Comparison of ENCODE assay signal across 28 cellular contexts in the genomic region with DNA sequence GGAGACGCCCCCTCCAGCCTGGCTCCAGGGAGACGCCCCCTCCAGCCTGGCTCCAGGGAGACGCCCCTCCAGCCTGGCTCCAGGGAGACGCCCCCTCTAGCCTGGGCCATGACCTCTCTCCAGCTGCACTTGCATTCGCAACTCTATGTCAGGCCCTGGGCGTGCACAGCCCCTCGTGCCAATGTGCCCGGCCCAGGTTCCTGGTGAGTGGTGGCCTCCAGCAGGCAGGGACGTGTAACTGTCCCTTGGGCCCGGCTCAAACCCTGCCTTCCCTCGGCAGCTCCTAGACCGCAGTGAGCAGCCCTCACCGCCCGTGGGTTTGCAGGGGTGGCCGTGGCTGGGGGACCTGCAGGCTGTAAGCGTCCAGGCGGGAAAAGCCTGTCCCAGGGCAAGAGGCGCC. TPM values are rescaled to one million over a fixed set of nuclear protein-coding genes. Genes with fewer than 3 reads are reported as not detected.
"Had no signal": no experiment of that assay in that cellular context is flagged by ENCODE, and none has a peak within 500 bp of the region (broad histone marks: within the 10 kb centered on the region; RNA-seq: fewer than 3 reads in every experiment).

No MANE protein-coding gene starts in this region.

- DNase-seq: activated CD4-positive, alpha-beta T cell treated with anti-CD3 and anti-CD28 coated beads for 4 hours; activated CD4-positive, alpha-beta T cell treated with anti-CD3 and anti-CD28 coated beads, Interleukin-2, amount 50 U/mL, for 48 hours; activated CD4-positive, CD25-positive, alpha-beta regulatory T cell; activated CD8-positive, alpha-beta memory T cell treated with anti-CD3 and anti-CD28 coated beads, Interleukin-2, amount 50 U/mL, for 48 hours; activated naive CD4-positive, alpha-beta T cell; activated T-cell treated with anti-CD3 and anti-CD28 coated beads, Interleukin-2, amount 50 U/mL, for 4 hours; adrenal gland; central memory CD4-positive, alpha-beta T cell; effector memory CD4-positive, alpha-beta T cell; hippocampal formation; mesenchymal stem cell; psoas muscle; stimulated activated CD4-positive, alpha-beta T cell treated with anti-CD3 and anti-CD28 coated beads, Interleukin-4, amount 100 ng/mL, for 24 hours had no signal

- ATAC-seq: pancreas, psoas muscle had no signal

- H3K4me1 ChIP-seq: right atrium auricular region, tibial nerve had no signal

- H3K9me3 ChIP-seq: adrenal gland, esophagus muscularis mucosa, pancreas, psoas muscle, right atrium auricular region, tibial nerve had no signal

- H3K27me3 ChIP-seq: adrenal gland, pancreas, right atrium auricular region, tibial nerve had no signal

- H3K27ac Mint-ChIP-seq: activated naive CD8-positive, alpha-beta T cell; activated T-helper 2 cell treated with anti-CD3 and anti-CD28 coated beads, Interferon-gamma antibody, Interleukin-2, Interleukin-4, amounts not matched to agents 10 μg/mL and 5 μg/mL and 100 μg/mL, durations not matched to agents 14 hours and 24 hours and 36 hours; nephron; stimulated activated naive CD8-positive, alpha-beta T cell treated with anti-CD3 and anti-CD28 coated beads, Interleukin-15, Interleukin-2, amounts not matched to agents 100 ng/mL and 50 ng/mL, for 24 hours had no signal

- H3K27me3 Mint-ChIP-seq: activated naive CD8-positive, alpha-beta T cell; stimulated activated naive CD8-positive, alpha-beta T cell treated with anti-CD3 and anti-CD28 coated beads, Interleukin-15, Interleukin-2, amounts not matched to agents 100 ng/mL and 50 ng/mL, for 24 hours had no signal

- H3K36me3 Mint-ChIP-seq: activated naive CD8-positive, alpha-beta T cell had no signal

- H3K9me3 Mint-ChIP-seq: activated T-cell treated with anti-CD3 and anti-CD28 coated beads, Interleukin-2, amount 50 U/mL, for 4 hours; activated T-helper 2 cell treated with anti-CD3 and anti-CD28 coated beads, Interferon-gamma antibody, Interleukin-2, Interleukin-4, amounts not matched to agents 10 μg/mL and 5 μg/mL and 100 μg/mL, durations not matched to agents 14 hours and 24 hours and 36 hours; nephron; stimulated activated naive CD8-positive, alpha-beta T cell treated with anti-CD3 and anti-CD28 coated beads, Interleukin-15, Interleukin-2, amounts not matched to agents 100 ng/mL and 50 ng/mL, for 24 hours had no signal

- H3K36me3 ChIP-seq: adrenal gland, pancreas, right atrium auricular region had no signal

- H3K4me3 Mint-ChIP-seq: activated naive CD8-positive, alpha-beta T cell; activated T-cell treated with anti-CD3 and anti-CD28 coated beads, Interleukin-2, amount 50 U/mL, for 4 hours; nephron; stimulated activated naive CD8-positive, alpha-beta T cell treated with anti-CD3 and anti-CD28 coated beads, Interleukin-15, Interleukin-2, amounts not matched to agents 100 ng/mL and 50 ng/mL, for 24 hours had no signal

- H3K4me1 Mint-ChIP-seq: nephron had no signal

- H3K4me3 ChIP-seq: adrenal gland, esophagus muscularis mucosa, pancreas, psoas muscle, right atrium auricular region, tibial nerve had no signal

- H3K27ac ChIP-seq: adrenal gland, esophagus muscularis mucosa, pancreas, psoas muscle, right atrium auricular region, tibial nerve had no signal

RNA-seq across cellular contexts. Expression of a gene that starts 6.8 kb away (rescaled TPM):
- total RNA-seq: activated CD8-positive, alpha-beta memory T cell treated with anti-CD3 and anti-CD28 coated beads for 36 hours; activated T-helper 2 cell treated with anti-CD3 and anti-CD28 coated beads, Interferon-gamma antibody, Interleukin-2, Interleukin-4, amounts not matched to agents 10 μg/mL and 5 μg/mL and 100 μg/mL, durations not matched to agents 14 hours and 24 hours and 36 hours; astrocyte; dermis microvascular lymphatic vessel endothelial cell; esophagus muscularis mucosa; frontal cortex; myocyte; psoas muscle; right atrium auricular region had no signal

RNA-seq across cellular contexts. Expression of a gene that starts 45.0 kb away (rescaled TPM):
- total RNA-seq: activated CD8-positive, alpha-beta memory T cell treated with anti-CD3 and anti-CD28 coated beads for 36 hours; activated T-helper 2 cell treated with anti-CD3 and anti-CD28 coated beads, Interferon-gamma antibody, Interleukin-2, Interleukin-4, amounts not matched to agents 10 μg/mL and 5 μg/mL and 100 μg/mL, durations not matched to agents 14 hours and 24 hours and 36 hours; astrocyte; dermis microvascular lymphatic vessel endothelial cell; frontal cortex; liver; mononuclear cell; myocyte; right atrium auricular region; tibial nerve had no signal
